ENCODE assay signal across 8 cellular contexts in genomic region chr2:219509780-219510511, GRCh38. TPM values are rescaled to one million over a fixed set of nuclear protein-coding genes. Genes with fewer than 3 reads are reported as not detected.
A peak's percentile ranks its signal among the peaks of the same experiment; 100 is the strongest.
DNase-seq lines count a peak whose midpoint lies in the region; ATAC-seq and TF ChIP-seq lines count a peak whose summit lies in the region.

No MANE protein-coding gene starts in this region.

- intact Hi-C loops in PC-3 (cut with micrococcal nuclease), result no loop called here

- peaks cover 23% of the 10 kb centered on the region for H3K4me1 Mint-ChIP-seq in activated T-helper 17 cell treated with anti-CD3 and anti-CD28 coated beads, Interleukin-2, amount 50 U/mL, for 72 hours

- no peak overlapping the region for H3K9ac ChIP-seq in PC-3 (ENCODE audit: low read length)

- H3K27me3 Mint-ChIP-seq in activated T-helper 17 cell treated with anti-CD3 and anti-CD28 coated beads, Interleukin-2, amount 50 U/mL, for 72 hours, result peaks cover 47% of the 10 kb centered on the region

- H3K4me3 ChIP-seq in AG04450 (ENCODE audit: low read depth, low read length) (peak overlapping the region; percentile 37), PC-3 (ENCODE audit: low read length) (peak overlapping the region; percentile 44), neuron (ENCODE audit: low read length) (peak overlapping the region; percentile 23)

- peak; percentile 79 for ATAC-seq in GM18511 (IDR thresholded peaks at IDR 0.05; ENCODE audit: unreplicated experiment)
- peak; percentile 77 for ATAC-seq in HG03432 (IDR thresholded peaks at IDR 0.05; ENCODE audit: unreplicated experiment)
- ATAC-seq in PC-3, result peak; percentile 81
- peak; percentile 79 for ATAC-seq in activated T-helper 17 cell treated with anti-CD3 and anti-CD28 coated beads, Interleukin-2, amount 50 U/mL, for 72 hours (replicated peaks)
- ATAC-seq in HG03108 (IDR thresholded peaks at IDR 0.05; ENCODE audit: unreplicated experiment), result no peak

- CTCF ChIA-PET in AG04450 (lab: Charles Lee) (interaction anchor here (0.6 to 4.5 kb wide), 31 partner anchors 11 to 301 kb away, joined by 3 to 97 read pairs (median 5); partner anchors contain the start of gene GMPPA), PC-3 (lab: Charles Lee) (interaction anchor here (0.6 to 1.6 kb wide), 10 partner anchors 9 to 51 kb away, joined by 3 to 22 read pairs (median 8); partner anchors contain the start of gene GMPPA)

- TF ChIP-seq CTCF in AG04450 (IDR thresholded peaks at IDR 0.05; ENCODE audit: low read depth, low read length) (peak; percentile 79), PC-3 (conservative IDR thresholded peaks at IDR 0.05; ENCODE audit: low read depth, low read length) (peak; percentile 66)

- H3K79me2 ChIP-seq in PC-3 (ENCODE audit: low read length), result no peaks in the 10 kb centered on the region

- no peaks in the 10 kb centered on the region for H4K20me1 ChIP-seq in PC-3 (ENCODE audit: low read length)

- H3K27ac Mint-ChIP-seq in activated T-helper 17 cell treated with anti-CD3 and anti-CD28 coated beads, Interleukin-2, amount 50 U/mL, for 72 hours, result no peak overlapping the region

- H3K9me3 ChIP-seq in AG04450 (ENCODE audit: control insufficient read depth, insufficient read depth, low read length) (peaks cover 8% of the 10 kb centered on the region), PC-3 (ENCODE audit: low read length) (no peaks in the 10 kb centered on the region), neuron (ENCODE audit: low read length) (no peaks in the 10 kb centered on the region)

- H3F3A ChIP-seq in PC-3 (ENCODE audit: low read length, unreplicated experiment), result no peaks in the 10 kb centered on the region

- no peaks in the 10 kb centered on the region for H3K9me2 ChIP-seq in PC-3 (replicated peaks; ENCODE audit: low read length)

- DNase-seq in AG04450 (ENCODE audit: low read depth, low spot score) (no peak), PC-3 (peak; percentile 61), fibroblast of the conjunctiva (ENCODE audit: low read depth) (peak; percentile 33)

- H3K36me3 ChIP-seq in PC-3 (ENCODE audit: low read depth, low read length) (no peaks in the 10 kb centered on the region), neuron (ENCODE audit: insufficient read depth, low read length) (no peaks in the 10 kb centered on the region)

- H2AFZ ChIP-seq in PC-3 (ENCODE audit: low read length) (no peak overlapping the region), neuron (ENCODE audit: low read depth, low read length) (no peak overlapping the region)

- POLR2A ChIA-PET in AG04450 (lab: Yijun Ruan, JAX), result interaction anchor here (0.6 to 2.0 kb wide), 5 partner anchors 10 to 15 kb away, joined by 3 to 18 read pairs (median 3); partner anchors contain the start of gene GMPPA
- POLR2A ChIA-PET in PC-3 (lab: Charles Lee; ENCODE audit: unreplicated experiment), result interaction anchor here (0.6 kb wide), 3 partner anchors 12 to 42 kb away, joined by 3 to 41 read pairs (median 3); no protein-coding TSS in a partner anchor

- H3K27me3 ChIP-seq in AG04450 (ENCODE audit: control insufficient read depth, insufficient read depth, low read length) (peaks cover 46% of the 10 kb centered on the region), PC-3 (ENCODE audit: low read length) (peaks cover 47% of the 10 kb centered on the region), neuron (ENCODE audit: insufficient read depth, low read length) (peaks cover 37% of the 10 kb centered on the region)

- peaks cover 30% of the 10 kb centered on the region for H3K36me3 Mint-ChIP-seq in activated T-helper 17 cell treated with anti-CD3 and anti-CD28 coated beads, Interleukin-2, amount 50 U/mL, for 72 hours (ENCODE audit: low read depth)

- H3K27ac ChIP-seq in AG04450 (ENCODE audit: low read depth, low read length) (no peak overlapping the region), PC-3 (ENCODE audit: low read length) (no peak overlapping the region)

- H3K4me2 ChIP-seq in PC-3 (ENCODE audit: low read length), result peak overlapping the region; percentile 71

- no TSS peak for BruUV-seq in PC-3 (replicated peaks; lab: Mats Ljungman, UMichigan)

- H3K4me1 ChIP-seq in PC-3 (ENCODE audit: insufficient read depth, low read length) (no peaks in the 10 kb centered on the region; the same call in 1 of the 2 replicates), neuron (ENCODE audit: insufficient read depth, low read length) (peaks cover 76% of the 10 kb centered on the region)

- H3K4me3 Mint-ChIP-seq in activated T-helper 17 cell treated with anti-CD3 and anti-CD28 coated beads, Interleukin-2, amount 50 U/mL, for 72 hours, result peak overlapping the region; percentile 34

- H3K9me3 Mint-ChIP-seq in activated T-helper 17 cell treated with anti-CD3 and anti-CD28 coated beads, Interleukin-2, amount 50 U/mL, for 72 hours, result no peaks in the 10 kb centered on the region

RNA-seq across cellular contexts. Expression of gene ASIC4, which starts 4.3 kb away (rescaled TPM):
- not detected in 2 replicates for polyA plus RNA-seq in AG04450 (2011; rRNA removed)
- polyA minus RNA-seq in AG04450 (2011; rRNA and poly(A)+ RNA removed), result not detected in 2 replicates
- 0.11 TPM in 1 of 2 replicates, not detected in the other for total RNA-seq in PC-3 (2014; rRNA removed)
- under 1 TPM in 1 of 2 donors, not detected in 1; 0.56 TPM for total RNA-seq in activated T-helper 17 cell treated with anti-CD3 and anti-CD28 coated beads, Interleukin-2, amount 50 U/mL, for 72 hours

RNA-seq across cellular contexts. Expression of gene GMPPA, which starts 11.3 kb away (rescaled TPM):
- polyA plus RNA-seq in AG04450 (2011; rRNA removed), result 90.1 and 97.7 TPM in 2 replicates
- 90.6 and 98.6 TPM in 2 replicates for polyA minus RNA-seq in AG04450 (2011; rRNA and poly(A)+ RNA removed)
- 78.1 and 85.7 TPM in 2 replicates for total RNA-seq in PC-3 (2014; rRNA removed)
- 10 to 100 TPM; 31.7 to 36.3 TPM for total RNA-seq in activated T-helper 17 cell treated with anti-CD3 and anti-CD28 coated beads, Interleukin-2, amount 50 U/mL, for 72 hours

RNA-seq across cellular contexts. Expression of gene CHPF, which starts 33.7 kb away (rescaled TPM):
- polyA plus RNA-seq in AG04450 (2011; rRNA removed), result 24.4 and 37.2 TPM in 2 replicates
- 11.5 and 12.1 TPM in 2 replicates for polyA minus RNA-seq in AG04450 (2011; rRNA and poly(A)+ RNA removed)
- 139 and 210 TPM in 2 replicates for total RNA-seq in PC-3 (2014; rRNA removed)
- 10 to 100 TPM; 14.0 to 27.6 TPM for total RNA-seq in activated T-helper 17 cell treated with anti-CD3 and anti-CD28 coated beads, Interleukin-2, amount 50 U/mL, for 72 hours

RNA-seq across cellular contexts. Expression of gene TMEM198, which starts 33.9 kb away (rescaled TPM):
- 0.83 and 1.2 TPM in 2 replicates for polyA plus RNA-seq in AG04450 (2011; rRNA removed)
- polyA minus RNA-seq in AG04450 (2011; rRNA and poly(A)+ RNA removed), result 0.13 and 0.60 TPM in 2 replicates
- 1.1 and 5.2 TPM in 2 replicates for total RNA-seq in PC-3 (2014; rRNA removed)
- 1 to 10 TPM; 3.7 to 5.1 TPM for total RNA-seq in activated T-helper 17 cell treated with anti-CD3 and anti-CD28 coated beads, Interleukin-2, amount 50 U/mL, for 72 hours
